Comparison of ENCODE assay signal across 18 cellular contexts in genomic region chr4:79869597-79870336, GRCh38.
DNase-seq lines count a peak whose midpoint lies in the region; FAIRE-seq and TF ChIP-seq lines count a peak whose summit lies in the region.
"Had no signal": no experiment of that assay in that cellular context is flagged by ENCODE, and none has a peak within 500 bp of the region (broad histone marks: within the 10 kb centered on the region; RNA-seq: fewer than 3 reads in every experiment).

No MANE protein-coding gene starts in this region.

- TF ChIP-seq CTCF in D721Med (IDR thresholded peaks at IDR 0.05; ENCODE audit: insufficient read depth, missing control alignments) = no peak

- FAIRE-seq in D721Med (lab: Jason Lieb, UNC) = peak; percentile 48

- DNase-seq in D721Med (ENCODE audit: insufficient read length, low spot score) (no peak), DMS 273 treated with DMSO at 0.1 percent for 48 hours (lab: John Stamatoyannopoulos, UW) (peak; percentile 56), NCI-H187 (lab: John Stamatoyannopoulos, UW) (peak; percentile 14 to 23), NCI-H82 (lab: John Stamatoyannopoulos, UW) (peak; percentile 35), NCI-H1930 (lab: John Stamatoyannopoulos, UW) (no peak), mucosa of gallbladder (ENCODE audit: low spot score) (no peak), NCI-H526 (lab: John Stamatoyannopoulos, UW) (no peak)
- DNase-seq: CD4-positive, alpha-beta T cell; COR-L47; DMS153; GDM1; GOT3; HCEC 1CT; Karpas-422; NCI-H1436; NCI-H2081; Right ventricle myocardium superior; T1000 had no signal

Comparison
In these comparisons a context has a peak if more than half of its experiments do, and no peak if none do; other contexts are left out.
1. DNase-seq: peak in DMS 273 treated with DMSO at 0.1 percent for 48 hours (single experiment), NCI-H187 (2 of 2) and NCI-H82 (single experiment); none in D721Med (single experiment), NCI-H1930 (0 of 2), mucosa of gallbladder (single experiment) and NCI-H526 (0 of 2).